Comparison of ENCODE assay signal across 28 cellular contexts in genomic region chr6:56483929-56484328, GRCh38.
A peak's percentile ranks its signal among the peaks of the same experiment; 100 is the strongest.
DNase-seq lines count a peak whose midpoint lies in the region; ATAC-seq, FAIRE-seq and TF ChIP-seq lines count a peak whose summit lies in the region.
"Had no signal": no experiment of that assay in that cellular context is flagged by ENCODE, and none has a peak within 500 bp of the region (broad histone marks: within the 10 kb centered on the region; RNA-seq: fewer than 3 reads in every experiment).

No MANE protein-coding gene starts in this region.

- TF ChIP-seq POLR2A in esophagus muscularis mucosa (IDR thresholded peaks at IDR 0.05; ENCODE audit: low read depth) = no peak

- intact Hi-C loops in PC-3 (cut with micrococcal nuclease) (loop anchor here (1.0 to 2.0 kb wide), 3 partner anchors 41 to 114 kb away; no protein-coding TSS in a partner anchor), esophagus muscularis mucosa (cut with DNase I) (loop anchor here (10.0 kb wide), 1 partner anchor 109 kb away; no protein-coding TSS in a partner anchor), pancreas (cut with DNase I) (no loop called here)

- H3K4me3 ChIP-seq in BJ (ENCODE audit: low read depth, low read length) (no peak overlapping the region), PC-3 (ENCODE audit: low read length) (peak overlapping the region; percentile 6; the same call in 1 of the 2 replicates), esophagus muscularis mucosa (no peak overlapping the region), pancreas (no peak overlapping the region), mesendoderm (ENCODE audit: low read length) (no peak overlapping the region)
- H3K4me3 ChIP-seq: BLaER1 treated with 17β-estradiol and CSF1 and Interleukin-3, amounts not matched to agents 10 nM and 100 nM; gastroesophageal sphincter; spleen had no signal

- no peak overlapping the region for H2AFZ ChIP-seq in PC-3 (ENCODE audit: low read length)

- H2AK5ac ChIP-seq in mesendoderm (ENCODE audit: low read length) = no peak overlapping the region

- peaks cover 23% of the 10 kb centered on the region for H3K36me3 Mint-ChIP-seq in activated T-helper 17 cell treated with anti-CD3 and anti-CD28 coated beads, Interleukin-2, amount 50 U/mL, for 72 hours (ENCODE audit: low read depth)
- H3K36me3 Mint-ChIP-seq: naive thymus-derived CD8-positive, alpha-beta T cell had no signal

- TF ChIP-seq CTCF in BJ (IDR thresholded peaks at IDR 0.05; ENCODE audit: insufficient read depth, low read depth, low read length) (no peak), PC-3 (conservative IDR thresholded peaks at IDR 0.05; ENCODE audit: low read depth, low read length) (no peak), esophagus muscularis mucosa (IDR thresholded peaks at IDR 0.05) (no peak), pancreas (IDR thresholded peaks at IDR 0.05) (no peak)

- peak overlapping the region; percentile 83 for H3K4me2 ChIP-seq in PC-3 (ENCODE audit: low read length)
- no peak overlapping the region for H3K4me2 ChIP-seq in mesendoderm (ENCODE audit: low read length)
- H3K4me2 ChIP-seq: BLaER1 treated with 17β-estradiol and CSF1 and Interleukin-3, amounts not matched to agents 10 nM and 100 nM had no signal

- H3K36me3 ChIP-seq in BJ (ENCODE audit: control insufficient read depth, insufficient read depth, low read length) (peaks cover 12% of the 10 kb centered on the region), PC-3 (ENCODE audit: low read depth, low read length) (peaks cover 33% of the 10 kb centered on the region), esophagus muscularis mucosa (peaks cover 27 to 81% (median 70%) of the 10 kb centered on the region in 4 donors), pancreas (peaks cover 0 to 21% (median 11%) of the 10 kb centered on the region in 3 donors), mesendoderm (ENCODE audit: control insufficient read depth, insufficient read depth, low read length) (no peaks in the 10 kb centered on the region)

- no peak overlapping the region for H3K4ac ChIP-seq in mesendoderm (ENCODE audit: low read depth, low read length)

- H2BK120ac ChIP-seq in mesendoderm (ENCODE audit: low read depth, low read length) = no peak overlapping the region

- H3K4me1 Mint-ChIP-seq in activated T-helper 17 cell treated with anti-CD3 and anti-CD28 coated beads, Interleukin-2, amount 50 U/mL, for 72 hours = no peaks in the 10 kb centered on the region
- H3K4me1 Mint-ChIP-seq: activated CD8-positive, alpha-beta memory T cell treated with anti-CD3 and anti-CD28 coated beads, Interleukin-2, amount 10 ng/mL, durations not matched to agents 7 days and 5 days; brain; naive thymus-derived CD8-positive, alpha-beta T cell had no signal

- CTCF ChIA-PET in BJ (lab: Yijun Ruan, JAX) (no interaction called here), PC-3 (lab: Charles Lee) (no interaction called here)

- H2BK15ac ChIP-seq in mesendoderm (replicated peaks; ENCODE audit: low read depth) = no peak overlapping the region

- H3K27ac ChIP-seq in PC-3 (ENCODE audit: low read length) (peak overlapping the region; percentile 92), esophagus muscularis mucosa (replicated peaks in 1 of 4) (peak overlapping the region; percentile 20 to 47 (median 40)), pancreas (no peak overlapping the region), mesendoderm (ENCODE audit: low read depth, low read length) (no peak overlapping the region)
- H3K27ac ChIP-seq: BLaER1 treated with 17β-estradiol and CSF1 and Interleukin-3, amounts not matched to agents 10 nM and 100 nM; spleen; WERI-Rb-1 had no signal

- H3K9me3 Mint-ChIP-seq in activated T-helper 17 cell treated with anti-CD3 and anti-CD28 coated beads, Interleukin-2, amount 50 U/mL, for 72 hours = peaks cover 5% of the 10 kb centered on the region
- H3K9me3 Mint-ChIP-seq: type B pancreatic cell had no signal

- peaks cover 11% of the 10 kb centered on the region for H3F3A ChIP-seq in PC-3 (ENCODE audit: low read length, unreplicated experiment)

- peaks cover 28% of the 10 kb centered on the region for H3K4me1 ChIP-seq in PC-3 (ENCODE audit: insufficient read depth, low read length)
- peaks cover 0 to 40% (median 20%) of the 10 kb centered on the region in 4 donors for H3K4me1 ChIP-seq in esophagus muscularis mucosa
- peaks cover 0 to 18% (median 6%) of the 10 kb centered on the region in 3 donors for H3K4me1 ChIP-seq in pancreas
- no peaks in the 10 kb centered on the region for H3K4me1 ChIP-seq in mesendoderm (ENCODE audit: control insufficient read depth, low read depth, low read length)
- H3K4me1 ChIP-seq: BLaER1 treated with 17β-estradiol and CSF1 and Interleukin-3, amounts not matched to agents 10 nM and 100 nM; spleen had no signal

- H3K9me3 ChIP-seq in PC-3 (ENCODE audit: low read length) (no peaks in the 10 kb centered on the region), esophagus muscularis mucosa (peaks cover 0 to 4% (median 0%) of the 10 kb centered on the region in 4 donors), pancreas (no peaks in the 10 kb centered on the region)
- H3K9me3 ChIP-seq: Caco-2, gastroesophageal sphincter had no signal

- ATAC-seq in PC-3 = peak; percentile 75
- ATAC-seq in pancreas = peak in 1 of 4 donors; percentile 14
- no peak for ATAC-seq in activated T-helper 17 cell treated with anti-CD3 and anti-CD28 coated beads, Interleukin-2, amount 50 U/mL, for 72 hours (replicated peaks)
- no peak for ATAC-seq in HG02588 (IDR thresholded peaks at IDR 0.05; ENCODE audit: unreplicated experiment)
- ATAC-seq: activated CD8-positive, alpha-beta memory T cell treated with anti-CD3 and anti-CD28 coated beads, Interleukin-2, amount 10 ng/mL, durations not matched to agents 7 days and 5 days; gastroesophageal sphincter; naive thymus-derived CD8-positive, alpha-beta T cell had no signal

- no peaks in the 10 kb centered on the region for H3K79me1 ChIP-seq in mesendoderm (ENCODE audit: low read length)

- no peak overlapping the region for H3K56ac ChIP-seq in mesendoderm (ENCODE audit: low read length)

- no peak overlapping the region for H3K4me3 Mint-ChIP-seq in activated T-helper 17 cell treated with anti-CD3 and anti-CD28 coated beads, Interleukin-2, amount 50 U/mL, for 72 hours
- H3K4me3 Mint-ChIP-seq: activated CD8-positive, alpha-beta memory T cell treated with anti-CD3 and anti-CD28 coated beads, Interleukin-2, amount 10 ng/mL, durations not matched to agents 7 days and 5 days; brain; naive thymus-derived CD8-positive, alpha-beta T cell; type B pancreatic cell had no signal

- H3K27me3 Mint-ChIP-seq in activated T-helper 17 cell treated with anti-CD3 and anti-CD28 coated beads, Interleukin-2, amount 50 U/mL, for 72 hours = no peaks in the 10 kb centered on the region
- H3K27me3 Mint-ChIP-seq: activated CD8-positive, alpha-beta memory T cell treated with anti-CD3 and anti-CD28 coated beads, Interleukin-2, amount 10 ng/mL, durations not matched to agents 7 days and 5 days; brain; naive thymus-derived CD8-positive, alpha-beta T cell; type B pancreatic cell had no signal

- WGBS in esophagus muscularis mucosa = 37% methylated on average over 1 of the region's 1 CpG
- WGBS in pancreas, 2 donors = 20 to 25% methylated on average over 1 of the region's 1 CpG
- no CpG with 5 or more reads among the region's 1 CpG for WGBS in mesendoderm (ENCODE audit: extremely low coverage, insufficient coverage, low lambda C conversion rate)

- H4K20me1 ChIP-seq in PC-3 (ENCODE audit: low read length) = no peaks in the 10 kb centered on the region
- H4K20me1 ChIP-seq: BLaER1 treated with 17β-estradiol and CSF1 and Interleukin-3, amounts not matched to agents 10 nM and 100 nM had no signal

- TF ChIP-seq EP300 in esophagus muscularis mucosa (IDR thresholded peaks at IDR 0.05) = no peak

- H3K23ac ChIP-seq in mesendoderm (ENCODE audit: low read length) = no peak overlapping the region

- POLR2A ChIA-PET in BJ (lab: Charles Lee) = no interaction called here
- POLR2A ChIA-PET in PC-3 (lab: Charles Lee; ENCODE audit: unreplicated experiment) = no interaction called here

- no peak overlapping the region for H4K5ac ChIP-seq in mesendoderm (ENCODE audit: low read length)

- H3K27me3 ChIP-seq in BJ (ENCODE audit: control insufficient read depth, insufficient read depth, low read length) (no peaks in the 10 kb centered on the region), PC-3 (ENCODE audit: low read length) (no peaks in the 10 kb centered on the region), esophagus muscularis mucosa (no peaks in the 10 kb centered on the region), pancreas (no peaks in the 10 kb centered on the region), mesendoderm (ENCODE audit: insufficient read depth, low read length, poor library complexity) (no peaks in the 10 kb centered on the region)
- H3K27me3 ChIP-seq: BLaER1 treated with 17β-estradiol and CSF1 and Interleukin-3, amounts not matched to agents 10 nM and 100 nM; gastroesophageal sphincter; spleen had no signal

- H4K8ac ChIP-seq in mesendoderm (ENCODE audit: low read depth, low read length) = no peak overlapping the region

- H2BK5ac ChIP-seq in mesendoderm (ENCODE audit: low read length) = no peak overlapping the region

- no peaks in the 10 kb centered on the region for H3K9me2 ChIP-seq in PC-3 (replicated peaks; ENCODE audit: low read length)

- H3K79me2 ChIP-seq in PC-3 (ENCODE audit: low read length) (no peaks in the 10 kb centered on the region), mesendoderm (ENCODE audit: control insufficient read depth, insufficient read depth, low read length) (no peaks in the 10 kb centered on the region)

- FAIRE-seq in pancreas (lab: Jason Lieb, UNC) (peak; percentile 96), frontal cortex (lab: Jason Lieb, UNC) (no peak)

- no peak overlapping the region for H3K27ac Mint-ChIP-seq in activated T-helper 17 cell treated with anti-CD3 and anti-CD28 coated beads, Interleukin-2, amount 50 U/mL, for 72 hours
- H3K27ac Mint-ChIP-seq: activated CD8-positive, alpha-beta memory T cell treated with anti-CD3 and anti-CD28 coated beads, Interleukin-2, amount 10 ng/mL, durations not matched to agents 7 days and 5 days; brain; naive thymus-derived CD8-positive, alpha-beta T cell; type B pancreatic cell had no signal

- no peak overlapping the region for H3K18ac ChIP-seq in mesendoderm (ENCODE audit: low read length)

- H3K9ac ChIP-seq in PC-3 (ENCODE audit: low read length) (peak overlapping the region; percentile 66), mesendoderm (ENCODE audit: low read length) (no peak overlapping the region)
- H3K9ac ChIP-seq: BLaER1 treated with 17β-estradiol and CSF1 and Interleukin-3, amounts not matched to agents 10 nM and 100 nM had no signal

- DNase-seq in BJ (ENCODE audit: low read depth) = peak; percentile 53
- DNase-seq in PC-3 = peak; percentile 93
- no peak for DNase-seq in esophagus muscularis mucosa (ENCODE audit: extremely low spot score)
- DNase-seq in pancreas = no peak
- no peak for DNase-seq in mesendoderm
- DNase-seq in frontal cortex (ENCODE audit: low spot score in 2 of 2) = no peak
- DNase-seq: ACHN; activated CD8-positive, alpha-beta memory T cell treated with anti-CD3 and anti-CD28 coated beads, Interleukin-2, amount 10 ng/mL, durations not matched to agents 7 days and 5 days; activated naive CD4-positive, alpha-beta T cell; activated T-cell treated with anti-CD3 and anti-CD28 coated beads, Interleukin-2, amount 50 U/mL, for 48 hours; Caco-2; midbrain; naive thymus-derived CD8-positive, alpha-beta T cell; NCI-H1105 treated with DMSO at 0.1 percent for 48 hours; NCI-H2029; NCI-H524 treated with DMSO at 0.1 percent for 48 hours; occipital lobe; SHP77; spleen; SW 1271; T1000; WERI-Rb-1 had no signal

- no TSS peak for BruUV-seq in PC-3 (replicated peaks; lab: Mats Ljungman, UMichigan)

Comparison
In these comparisons a context has a peak if more than half of its experiments do, and no peak if none do; other contexts are left out.
1. DNase-seq: peak in BJ (single experiment) and PC-3 (single experiment); none in esophagus muscularis mucosa (single experiment), pancreas (0 of 6), mesendoderm (single experiment) and frontal cortex (0 of 2).
2. H3K27ac ChIP-seq: peak in PC-3 (single experiment) and esophagus muscularis mucosa (4 of 4); none in pancreas (0 of 4) and mesendoderm (single experiment).
3. intact Hi-C loops: an anchor here in PC-3 (1.0 to 2.0 kb wide) and esophagus muscularis mucosa (10.0 kb wide); none called in pancreas.